In the genomic region with DNA sequence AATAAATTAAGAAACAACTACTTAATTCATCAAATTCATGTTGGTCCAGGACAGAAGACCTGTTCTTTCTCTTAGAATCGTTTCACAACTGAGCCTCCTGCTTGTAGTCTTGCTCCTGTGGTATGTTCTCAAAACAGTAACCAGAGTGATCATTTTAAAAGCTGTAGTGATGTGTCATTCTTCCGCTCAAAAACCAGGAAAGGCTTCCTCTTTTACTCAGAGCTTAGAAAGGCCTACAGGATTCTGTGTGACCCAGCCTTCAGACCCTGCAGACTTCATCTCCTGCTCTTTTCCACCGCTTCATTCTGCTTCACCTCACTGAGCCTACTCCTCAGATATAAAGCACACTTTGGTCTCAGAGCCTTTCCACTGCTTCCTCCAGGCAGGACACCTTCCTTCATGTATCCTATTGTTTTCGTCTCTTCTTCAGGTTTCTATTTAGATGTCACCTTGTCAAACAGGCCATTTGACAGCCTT, we compare ENCODE assay signal across 8 cellular contexts. TPM values are rescaled to one million over a fixed set of nuclear protein-coding genes. Genes with fewer than 3 reads are reported as not detected.
DNase-seq lines count a peak whose midpoint lies in the region; ATAC-seq lines count a peak whose summit lies in the region.

No MANE protein-coding gene starts in this region.

- no peak overlapping the region for H3K9ac ChIP-seq in skeletal muscle tissue (ENCODE audit: low read depth in 1 of 3, low read length in 3 of 3)

- H3K27me3 ChIP-seq in skeletal muscle tissue (ENCODE audit: control insufficient read depth in 3 of 3, insufficient read depth in 3 of 3, low read length in 3 of 3): no peaks in the 10 kb centered on the region

- no peak overlapping the region for H3K4me3 ChIP-seq in skeletal muscle tissue (ENCODE audit: low read length in 3 of 3)

- peaks cover 20 to 31% (median 20%) of the 10 kb centered on the region in 3 donors for H3K4me1 ChIP-seq in skeletal muscle tissue (ENCODE audit: control insufficient read depth in 3 of 3, insufficient read depth in 3 of 3, low read length in 3 of 3)

- no peaks in the 10 kb centered on the region for H3K9me3 ChIP-seq in skeletal muscle tissue (ENCODE audit: control insufficient read depth in 3 of 3, low read length in 3 of 3)

- peak; percentile 81 to 97 for DNase-seq in NOMO-1 (lab: John Stamatoyannopoulos, UW; ENCODE audit: unreplicated experiment in 2 of 2)
- peak; percentile 37 to 83 for DNase-seq in dermis microvascular lymphatic vessel endothelial cell (ENCODE audit: low read depth in 2 of 2)
- DNase-seq in activated CD8-positive, alpha-beta memory T cell treated with anti-CD3 and anti-CD28 coated beads, Interleukin-2, amount 50 U/mL, for 4 hours: no peak
- DNase-seq in NCI-H146 (lab: John Stamatoyannopoulos, UW): no peak
- DNase-seq in posterior vena cava (ENCODE audit: low spot score): no peak

- no peaks in the 10 kb centered on the region for H3K36me3 ChIP-seq in skeletal muscle tissue (ENCODE audit: control insufficient read depth in 3 of 3, insufficient read depth in 3 of 3, low read length in 3 of 3)

- ATAC-seq in GM21390 (IDR thresholded peaks at IDR 0.05; ENCODE audit: unreplicated experiment): peak; percentile 51
- no peak for ATAC-seq in GM18519 (IDR thresholded peaks at IDR 0.05; ENCODE audit: low FRiP score, unreplicated experiment)

- H3K27ac ChIP-seq in skeletal muscle tissue (ENCODE audit: low read depth, low read length): peak overlapping the region; percentile 62

- intact Hi-C loops in posterior vena cava (cut with DNase I): no loop called here

RNA-seq across cellular contexts. Expression of a gene that starts 22.7 kb away (rescaled TPM):
- total RNA-seq in dermis microvascular lymphatic vessel endothelial cell: 32.5 and 85.3 TPM in 2 replicates
- total RNA-seq in skeletal muscle tissue: 16.7 TPM
- 10 to 100 TPM; 41.9 to 53.3 TPM for total RNA-seq in posterior vena cava

Comparison
In these comparisons a context has a peak if more than half of its experiments do, and no peak if none do; other contexts are left out.
1. DNase-seq: peak in NOMO-1 (2 of 2) and dermis microvascular lymphatic vessel endothelial cell (2 of 2); none in activated CD8-positive, alpha-beta memory T cell treated with anti-CD3 and anti-CD28 coated beads, Interleukin-2, amount 50 U/mL, for 4 hours (single experiment), NCI-H146 (single experiment) and posterior vena cava (single experiment).